23 cellular contexts compared by ENCODE assay signal in genomic region chr16:72558501-72558900, GRCh38.
"Had no signal": no experiment of that assay in that cellular context is flagged by ENCODE, and none has a peak within 500 bp of the region (broad histone marks: within the 10 kb centered on the region; RNA-seq: fewer than 3 reads in every experiment).

No MANE protein-coding gene starts in this region.

- DNase-seq: colonic mucosa; cortex of kidney; effector CD8-positive, alpha-beta T cell; effector memory CD8-positive, alpha-beta T cell; esophagus squamous epithelium; foreskin fibroblast; heart left ventricle; hypothalamus; immature natural killer cell; islet precursor cell; kidney; kidney glomerular epithelial cell; left lung; left ventricle myocardium superior; lower lobe of right lung; mesenchymal stem cell; naive thymus-derived CD4-positive, alpha-beta T cell had no signal

- H3K27me3 Mint-ChIP-seq: dendritic cell treated with granulocyte-macrophage colony-stimulating factor and Interleukin-4, amounts not matched to agents 40 ng/mL and 50 ng/mL, for 4 days; effector memory CD8-positive, alpha-beta T cell; naive thymus-derived CD4-positive, alpha-beta T cell had no signal

- H3K36me3 Mint-ChIP-seq: naive thymus-derived CD4-positive, alpha-beta T cell had no signal

- H3K27ac ChIP-seq: colonic mucosa, esophagus squamous epithelium, gastroesophageal sphincter, heart left ventricle, hepatocyte, left lung, lower lobe of right lung had no signal

- H3K4me1 Mint-ChIP-seq: immature natural killer cell; naive thymus-derived CD4-positive, alpha-beta T cell had no signal

- H3K4me3 ChIP-seq: colonic mucosa, esophagus squamous epithelium, gastroesophageal sphincter, heart left ventricle, hepatocyte, left lung, lower lobe of right lung had no signal

- H3K9me3 Mint-ChIP-seq: dendritic cell treated with granulocyte-macrophage colony-stimulating factor and Interleukin-4, amounts not matched to agents 40 ng/mL and 50 ng/mL, for 4 days; mesothelial cell of epicardium; naive thymus-derived CD4-positive, alpha-beta T cell had no signal

- H3K27ac Mint-ChIP-seq: dendritic cell treated with granulocyte-macrophage colony-stimulating factor and Interleukin-4, amounts not matched to agents 40 ng/mL and 50 ng/mL, for 4 days; effector memory CD8-positive, alpha-beta T cell; immature natural killer cell; mesothelial cell of epicardium; naive thymus-derived CD4-positive, alpha-beta T cell had no signal

- ATAC-seq: effector memory CD8-positive, alpha-beta T cell; gastroesophageal sphincter; heart left ventricle; left lung; left ventricle myocardium superior; lower lobe of right lung; naive thymus-derived CD4-positive, alpha-beta T cell had no signal

- H3K36me3 ChIP-seq: colonic mucosa, esophagus squamous epithelium, gastroesophageal sphincter, heart left ventricle, left lung, lower lobe of right lung had no signal

- H3K4me1 ChIP-seq: colonic mucosa, esophagus squamous epithelium, gastroesophageal sphincter, heart left ventricle, left lung, lower lobe of right lung had no signal

- H3K27me3 ChIP-seq: colonic mucosa, esophagus squamous epithelium, gastroesophageal sphincter, heart left ventricle, hepatocyte, left lung had no signal

- FAIRE-seq: endothelial cell of umbilical vein, frontal cortex, kidney had no signal

- H3K9me3 ChIP-seq: colonic mucosa, esophagus squamous epithelium, gastroesophageal sphincter, heart left ventricle, left lung, lower lobe of right lung had no signal

- H3K4me3 Mint-ChIP-seq: dendritic cell treated with granulocyte-macrophage colony-stimulating factor and Interleukin-4, amounts not matched to agents 40 ng/mL and 50 ng/mL, for 4 days; effector memory CD8-positive, alpha-beta T cell; immature natural killer cell; mesothelial cell of epicardium; naive thymus-derived CD4-positive, alpha-beta T cell had no signal
